ENCODE assay signal across 2 cellular contexts in genomic region chr20:52410746-52411317, GRCh38.
TF ChIP-seq lines count a peak whose summit lies in the region.

No MANE protein-coding gene starts in this region.

TF ChIP-seq in H1, 55 proteins besides CTCF, POLR2A, EP300 and RAD21:
- TF ChIP-seq JUN (IDR thresholded peaks at IDR 0.05; ENCODE audit: low read depth, low read length) (no peak), EGR1 (IDR thresholded peaks at IDR 0.05; ENCODE audit: borderline replicate concordance, low read depth, low read length) (no peak), FOSL1 (IDR thresholded peaks at IDR 0.05; ENCODE audit: insufficient read depth, low read depth, low read length) (no peak), TCF12 (IDR thresholded peaks at IDR 0.05; ENCODE audit: low read depth, low read length) (no peak), CTBP2 (IDR thresholded peaks at IDR 0.05; ENCODE audit: borderline replicate concordance, insufficient read depth, insufficient read length, low read length) (no peak)

TF ChIP-seq in WTC11, 78 proteins besides CTCF, POLR2A, EP300 and RAD21:
- TF ChIP-seq IRF1 (CRISPR knock-in tag; IDR thresholded peaks at IDR 0.05) (no peak), USF2 (CRISPR knock-in tag; IDR thresholded peaks at IDR 0.05) (no peak), TP53 (CRISPR knock-in tag; IDR thresholded peaks at IDR 0.05) (no peak), ZNF423 (CRISPR knock-in tag; IDR thresholded peaks at IDR 0.05) (no peak), ZNF416 (CRISPR knock-in tag; IDR thresholded peaks at IDR 0.05) (no peak)
TF ChIP-seq in WTC11: peak in this region for 0.
